ENCODE assay signal across 1 cellular context in the genomic region with DNA sequence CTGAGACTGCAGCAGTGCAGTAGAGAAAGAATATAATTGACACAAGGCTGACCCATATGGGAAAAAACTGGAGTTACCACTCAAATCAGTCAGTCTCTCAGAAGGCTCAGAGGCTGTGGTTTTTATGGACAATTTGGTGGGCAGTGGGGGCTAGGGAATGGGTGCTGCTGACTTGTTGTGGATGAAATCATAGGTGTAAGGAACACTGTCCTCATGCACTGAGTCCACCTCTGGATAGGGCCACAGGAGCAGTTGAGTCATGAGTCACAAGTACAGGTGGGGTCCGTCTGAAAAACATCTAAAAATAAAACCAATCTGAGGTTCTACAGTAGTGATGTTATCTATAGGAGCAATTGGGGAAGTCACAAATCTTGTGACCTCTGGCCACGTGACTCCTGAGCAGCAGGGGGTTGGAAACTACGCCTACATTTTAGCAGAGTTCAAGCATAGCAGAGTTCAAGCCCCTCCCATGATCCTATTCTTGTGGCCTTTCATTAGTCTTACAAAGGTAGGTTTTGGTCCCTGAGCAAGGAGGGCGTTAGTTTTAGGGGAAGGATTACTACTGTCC.
TF ChIP-seq lines count a peak whose summit lies in the region.

No MANE protein-coding gene starts in this region.

TF ChIP-seq in K562, 482 proteins besides CTCF, POLR2A, EP300 and RAD21 (continued from another document and continues in another):
- TF ChIP-seq BHLHE40 (IDR thresholded peaks at IDR 0.05; ENCODE audit: low read length) (peak; percentile 69), BRD4 (IDR thresholded peaks at IDR 0.05) (no peak), DIDO1 (tag; IDR thresholded peaks at IDR 0.05; ENCODE audit: low read depth) (no peak), OTX1 (CRISPR knock-in tag; IDR thresholded peaks at IDR 0.05) (no peak), CEBPB (tag; IDR thresholded peaks at IDR 0.05) (no peak), EWSR1 (IDR thresholded peaks at IDR 0.05; ENCODE audit: borderline replicate concordance, low read depth, partially characterized antibody) (no peak), KHSRP (IDR thresholded peaks at IDR 0.05) (no peak), PHF20 (IDR thresholded peaks at IDR 0.05; ENCODE audit: partially characterized antibody) (no peak), ZNF384 (IDR thresholded peaks at IDR 0.05; ENCODE audit: low read depth, low read length) (no peak), PRPF4 (IDR thresholded peaks at IDR 0.05; ENCODE audit: insufficient read depth, low read depth, low read length, poor library complexity, severe bottlenecking) (no peak), TAF15 (IDR thresholded peaks at IDR 0.05; ENCODE audit: low read depth, low read length) (no peak), ZNF778 (CRISPR knock-in tag; IDR thresholded peaks at IDR 0.05) (no peak), RUNX1 (IDR thresholded peaks at IDR 0.05; ENCODE audit: low read depth) (no peak), SMAD2 (IDR thresholded peaks at IDR 0.05; ENCODE audit: low read depth, low read length) (no peak), NR2C2 (CRISPR knock-in tag; IDR thresholded peaks at IDR 0.05) (no peak), NR2C2 (tag; IDR thresholded peaks at IDR 0.05) (peak; percentile 78; the same call in 1 of the 2 replicates), ZNF24 (IDR thresholded peaks at IDR 0.05) (no peak), CTBP1 (IDR thresholded peaks at IDR 0.05; ENCODE audit: borderline replicate concordance) (peak; percentile 13; the same call in 1 of the 2 replicates), NR2F6 (CRISPR knock-in tag; IDR thresholded peaks at IDR 0.05) (no peak), TAF9B (IDR thresholded peaks at IDR 0.05; ENCODE audit: partially characterized antibody) (no peak), PHF21A (IDR thresholded peaks at IDR 0.05; ENCODE audit: borderline replicate concordance, low read depth) (no peak), TSC22D4 (tag; IDR thresholded peaks at IDR 0.05) (no peak), FOXK1 (CRISPR knock-in tag; IDR thresholded peaks at IDR 0.05; ENCODE audit: borderline replicate concordance) (no peak), JUND (IDR thresholded peaks at IDR 0.05; ENCODE audit: borderline replicate concordance, low read depth, low read length) (peak; percentile 5; the same call in 1 of the 2 replicates), JUND (tag; IDR thresholded peaks at IDR 0.05; ENCODE audit: borderline replicate concordance, low read depth, low read length) (no peak), NCOA1 (IDR thresholded peaks at IDR 0.05; ENCODE audit: low read depth) (no peak), POU5F1 (IDR thresholded peaks at IDR 0.05; ENCODE audit: borderline replicate concordance, low read depth, low read length, partially characterized antibody) (no peak), HDAC6 (IDR thresholded peaks at IDR 0.05; ENCODE audit: low read depth, low read length) (no peak), SMARCC2 (IDR thresholded peaks at IDR 0.05; ENCODE audit: low read depth) (no peak), FOXP1 (CRISPR knock-in tag; IDR thresholded peaks at IDR 0.05) (no peak), DNMT1 (IDR thresholded peaks at IDR 0.05) (no peak), ZFPM2 (CRISPR knock-in tag; IDR thresholded peaks at IDR 0.05) (no peak), MCM2 (IDR thresholded peaks at IDR 0.05; ENCODE audit: low read depth) (no peak)
- TF ChIP-seq, protein P1, sequence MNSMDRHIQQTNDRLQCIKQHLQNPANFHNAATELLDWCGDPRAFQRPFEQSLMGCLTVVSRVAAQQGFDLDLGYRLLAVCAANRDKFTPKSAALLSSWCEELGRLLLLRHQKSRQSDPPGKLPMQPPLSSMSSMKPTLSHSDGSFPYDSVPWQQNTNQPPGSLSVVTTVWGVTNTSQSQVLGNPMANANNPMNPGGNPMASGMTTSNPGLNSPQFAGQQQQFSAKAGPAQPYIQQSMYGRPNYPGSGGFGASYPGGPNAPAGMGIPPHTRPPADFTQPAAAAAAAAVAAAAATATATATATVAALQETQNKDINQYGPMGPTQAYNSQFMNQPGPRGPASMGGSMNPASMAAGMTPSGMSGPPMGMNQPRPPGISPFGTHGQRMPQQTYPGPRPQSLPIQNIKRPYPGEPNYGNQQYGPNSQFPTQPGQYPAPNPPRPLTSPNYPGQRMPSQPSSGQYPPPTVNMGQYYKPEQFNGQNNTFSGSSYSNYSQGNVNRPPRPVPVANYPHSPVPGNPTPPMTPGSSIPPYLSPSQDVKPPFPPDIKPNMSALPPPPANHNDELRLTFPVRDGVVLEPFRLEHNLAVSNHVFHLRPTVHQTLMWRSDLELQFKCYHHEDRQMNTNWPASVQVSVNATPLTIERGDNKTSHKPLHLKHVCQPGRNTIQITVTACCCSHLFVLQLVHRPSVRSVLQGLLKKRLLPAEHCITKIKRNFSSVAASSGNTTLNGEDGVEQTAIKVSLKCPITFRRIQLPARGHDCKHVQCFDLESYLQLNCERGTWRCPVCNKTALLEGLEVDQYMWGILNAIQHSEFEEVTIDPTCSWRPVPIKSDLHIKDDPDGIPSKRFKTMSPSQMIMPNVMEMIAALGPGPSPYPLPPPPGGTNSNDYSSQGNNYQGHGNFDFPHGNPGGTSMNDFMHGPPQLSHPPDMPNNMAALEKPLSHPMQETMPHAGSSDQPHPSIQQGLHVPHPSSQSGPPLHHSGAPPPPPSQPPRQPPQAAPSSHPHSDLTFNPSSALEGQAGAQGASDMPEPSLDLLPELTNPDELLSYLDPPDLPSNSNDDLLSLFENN (IDR thresholded peaks at IDR 0.05; ENCODE audit: low read depth in 2 of 2, low read length in 2 of 2) = no peak
- TF ChIP-seq, protein P2, sequence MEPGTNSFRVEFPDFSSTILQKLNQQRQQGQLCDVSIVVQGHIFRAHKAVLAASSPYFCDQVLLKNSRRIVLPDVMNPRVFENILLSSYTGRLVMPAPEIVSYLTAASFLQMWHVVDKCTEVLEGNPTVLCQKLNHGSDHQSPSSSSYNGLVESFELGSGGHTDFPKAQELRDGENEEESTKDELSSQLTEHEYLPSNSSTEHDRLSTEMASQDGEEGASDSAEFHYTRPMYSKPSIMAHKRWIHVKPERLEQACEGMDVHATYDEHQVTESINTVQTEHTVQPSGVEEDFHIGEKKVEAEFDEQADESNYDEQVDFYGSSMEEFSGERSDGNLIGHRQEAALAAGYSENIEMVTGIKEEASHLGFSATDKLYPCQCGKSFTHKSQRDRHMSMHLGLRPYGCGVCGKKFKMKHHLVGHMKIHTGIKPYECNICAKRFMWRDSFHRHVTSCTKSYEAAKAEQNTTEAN (CRISPR knock-in tag; IDR thresholded peaks at IDR 0.05) = no peak
- TF ChIP-seq, protein P3, sequence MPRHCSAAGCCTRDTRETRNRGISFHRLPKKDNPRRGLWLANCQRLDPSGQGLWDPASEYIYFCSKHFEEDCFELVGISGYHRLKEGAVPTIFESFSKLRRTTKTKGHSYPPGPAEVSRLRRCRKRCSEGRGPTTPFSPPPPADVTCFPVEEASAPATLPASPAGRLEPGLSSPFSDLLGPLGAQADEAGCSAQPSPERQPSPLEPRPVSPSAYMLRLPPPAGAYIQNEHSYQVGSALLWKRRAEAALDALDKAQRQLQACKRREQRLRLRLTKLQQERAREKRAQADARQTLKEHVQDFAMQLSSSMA (CRISPR knock-in tag; IDR thresholded peaks at IDR 0.05) = no peak
- TF ChIP-seq, protein P4, sequence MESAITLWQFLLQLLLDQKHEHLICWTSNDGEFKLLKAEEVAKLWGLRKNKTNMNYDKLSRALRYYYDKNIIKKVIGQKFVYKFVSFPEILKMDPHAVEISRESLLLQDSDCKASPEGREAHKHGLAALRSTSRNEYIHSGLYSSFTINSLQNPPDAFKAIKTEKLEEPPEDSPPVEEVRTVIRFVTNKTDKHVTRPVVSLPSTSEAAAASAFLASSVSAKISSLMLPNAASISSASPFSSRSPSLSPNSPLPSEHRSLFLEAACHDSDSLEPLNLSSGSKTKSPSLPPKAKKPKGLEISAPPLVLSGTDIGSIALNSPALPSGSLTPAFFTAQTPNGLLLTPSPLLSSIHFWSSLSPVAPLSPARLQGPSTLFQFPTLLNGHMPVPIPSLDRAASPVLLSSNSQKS (CRISPR knock-in tag; IDR thresholded peaks at IDR 0.05) = no peak
- TF ChIP-seq, protein P5, sequence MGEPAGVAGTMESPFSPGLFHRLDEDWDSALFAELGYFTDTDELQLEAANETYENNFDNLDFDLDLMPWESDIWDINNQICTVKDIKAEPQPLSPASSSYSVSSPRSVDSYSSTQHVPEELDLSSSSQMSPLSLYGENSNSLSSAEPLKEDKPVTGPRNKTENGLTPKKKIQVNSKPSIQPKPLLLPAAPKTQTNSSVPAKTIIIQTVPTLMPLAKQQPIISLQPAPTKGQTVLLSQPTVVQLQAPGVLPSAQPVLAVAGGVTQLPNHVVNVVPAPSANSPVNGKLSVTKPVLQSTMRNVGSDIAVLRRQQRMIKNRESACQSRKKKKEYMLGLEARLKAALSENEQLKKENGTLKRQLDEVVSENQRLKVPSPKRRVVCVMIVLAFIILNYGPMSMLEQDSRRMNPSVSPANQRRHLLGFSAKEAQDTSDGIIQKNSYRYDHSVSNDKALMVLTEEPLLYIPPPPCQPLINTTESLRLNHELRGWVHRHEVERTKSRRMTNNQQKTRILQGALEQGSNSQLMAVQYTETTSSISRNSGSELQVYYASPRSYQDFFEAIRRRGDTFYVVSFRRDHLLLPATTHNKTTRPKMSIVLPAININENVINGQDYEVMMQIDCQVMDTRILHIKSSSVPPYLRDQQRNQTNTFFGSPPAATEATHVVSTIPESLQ (CRISPR knock-in tag; IDR thresholded peaks at IDR 0.05) = no peak
- TF ChIP-seq, protein P6, sequence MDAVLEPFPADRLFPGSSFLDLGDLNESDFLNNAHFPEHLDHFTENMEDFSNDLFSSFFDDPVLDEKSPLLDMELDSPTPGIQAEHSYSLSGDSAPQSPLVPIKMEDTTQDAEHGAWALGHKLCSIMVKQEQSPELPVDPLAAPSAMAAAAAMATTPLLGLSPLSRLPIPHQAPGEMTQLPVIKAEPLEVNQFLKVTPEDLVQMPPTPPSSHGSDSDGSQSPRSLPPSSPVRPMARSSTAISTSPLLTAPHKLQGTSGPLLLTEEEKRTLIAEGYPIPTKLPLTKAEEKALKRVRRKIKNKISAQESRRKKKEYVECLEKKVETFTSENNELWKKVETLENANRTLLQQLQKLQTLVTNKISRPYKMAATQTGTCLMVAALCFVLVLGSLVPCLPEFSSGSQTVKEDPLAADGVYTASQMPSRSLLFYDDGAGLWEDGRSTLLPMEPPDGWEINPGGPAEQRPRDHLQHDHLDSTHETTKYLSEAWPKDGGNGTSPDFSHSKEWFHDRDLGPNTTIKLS (IDR thresholded peaks at IDR 0.05; ENCODE audit: borderline replicate concordance, low read depth) = no peak
- TF ChIP-seq, protein P7, sequence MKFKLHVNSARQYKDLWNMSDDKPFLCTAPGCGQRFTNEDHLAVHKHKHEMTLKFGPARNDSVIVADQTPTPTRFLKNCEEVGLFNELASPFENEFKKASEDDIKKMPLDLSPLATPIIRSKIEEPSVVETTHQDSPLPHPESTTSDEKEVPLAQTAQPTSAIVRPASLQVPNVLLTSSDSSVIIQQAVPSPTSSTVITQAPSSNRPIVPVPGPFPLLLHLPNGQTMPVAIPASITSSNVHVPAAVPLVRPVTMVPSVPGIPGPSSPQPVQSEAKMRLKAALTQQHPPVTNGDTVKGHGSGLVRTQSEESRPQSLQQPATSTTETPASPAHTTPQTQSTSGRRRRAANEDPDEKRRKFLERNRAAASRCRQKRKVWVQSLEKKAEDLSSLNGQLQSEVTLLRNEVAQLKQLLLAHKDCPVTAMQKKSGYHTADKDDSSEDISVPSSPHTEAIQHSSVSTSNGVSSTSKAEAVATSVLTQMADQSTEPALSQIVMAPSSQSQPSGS (CRISPR knock-in tag; IDR thresholded peaks at IDR 0.05) = no peak
- TF ChIP-seq, protein P8, sequence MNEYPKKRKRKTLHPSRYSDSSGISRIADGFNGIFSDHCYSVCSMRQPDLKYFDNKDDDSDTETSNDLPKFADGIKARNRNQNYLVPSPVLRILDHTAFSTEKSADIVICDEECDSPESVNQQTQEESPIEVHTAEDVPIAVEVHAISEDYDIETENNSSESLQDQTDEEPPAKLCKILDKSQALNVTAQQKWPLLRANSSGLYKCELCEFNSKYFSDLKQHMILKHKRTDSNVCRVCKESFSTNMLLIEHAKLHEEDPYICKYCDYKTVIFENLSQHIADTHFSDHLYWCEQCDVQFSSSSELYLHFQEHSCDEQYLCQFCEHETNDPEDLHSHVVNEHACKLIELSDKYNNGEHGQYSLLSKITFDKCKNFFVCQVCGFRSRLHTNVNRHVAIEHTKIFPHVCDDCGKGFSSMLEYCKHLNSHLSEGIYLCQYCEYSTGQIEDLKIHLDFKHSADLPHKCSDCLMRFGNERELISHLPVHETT (CRISPR knock-in tag; conservative IDR thresholded peaks at IDR 0.05 in 1 of 2, IDR thresholded peaks at IDR 0.05 in 1 of 2) = no peak
- TF ChIP-seq, protein P9, sequence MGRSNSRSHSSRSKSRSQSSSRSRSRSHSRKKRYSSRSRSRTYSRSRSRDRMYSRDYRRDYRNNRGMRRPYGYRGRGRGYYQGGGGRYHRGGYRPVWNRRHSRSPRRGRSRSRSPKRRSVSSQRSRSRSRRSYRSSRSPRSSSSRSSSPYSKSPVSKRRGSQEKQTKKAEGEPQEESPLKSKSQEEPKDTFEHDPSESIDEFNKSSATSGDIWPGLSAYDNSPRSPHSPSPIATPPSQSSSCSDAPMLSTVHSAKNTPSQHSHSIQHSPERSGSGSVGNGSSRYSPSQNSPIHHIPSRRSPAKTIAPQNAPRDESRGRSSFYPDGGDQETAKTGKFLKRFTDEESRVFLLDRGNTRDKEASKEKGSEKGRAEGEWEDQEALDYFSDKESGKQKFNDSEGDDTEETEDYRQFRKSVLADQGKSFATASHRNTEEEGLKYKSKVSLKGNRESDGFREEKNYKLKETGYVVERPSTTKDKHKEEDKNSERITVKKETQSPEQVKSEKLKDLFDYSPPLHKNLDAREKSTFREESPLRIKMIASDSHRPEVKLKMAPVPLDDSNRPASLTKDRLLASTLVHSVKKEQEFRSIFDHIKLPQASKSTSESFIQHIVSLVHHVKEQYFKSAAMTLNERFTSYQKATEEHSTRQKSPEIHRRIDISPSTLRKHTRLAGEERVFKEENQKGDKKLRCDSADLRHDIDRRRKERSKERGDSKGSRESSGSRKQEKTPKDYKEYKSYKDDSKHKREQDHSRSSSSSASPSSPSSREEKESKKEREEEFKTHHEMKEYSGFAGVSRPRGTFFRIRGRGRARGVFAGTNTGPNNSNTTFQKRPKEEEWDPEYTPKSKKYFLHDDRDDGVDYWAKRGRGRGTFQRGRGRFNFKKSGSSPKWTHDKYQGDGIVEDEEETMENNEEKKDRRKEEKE (IDR thresholded peaks at IDR 0.05; ENCODE audit: borderline replicate concordance in 1 of 2, control insufficient read depth in 1 of 2, low read depth in 2 of 2, low read length in 1 of 2) = no peak
- TF ChIP-seq, protein P10, sequence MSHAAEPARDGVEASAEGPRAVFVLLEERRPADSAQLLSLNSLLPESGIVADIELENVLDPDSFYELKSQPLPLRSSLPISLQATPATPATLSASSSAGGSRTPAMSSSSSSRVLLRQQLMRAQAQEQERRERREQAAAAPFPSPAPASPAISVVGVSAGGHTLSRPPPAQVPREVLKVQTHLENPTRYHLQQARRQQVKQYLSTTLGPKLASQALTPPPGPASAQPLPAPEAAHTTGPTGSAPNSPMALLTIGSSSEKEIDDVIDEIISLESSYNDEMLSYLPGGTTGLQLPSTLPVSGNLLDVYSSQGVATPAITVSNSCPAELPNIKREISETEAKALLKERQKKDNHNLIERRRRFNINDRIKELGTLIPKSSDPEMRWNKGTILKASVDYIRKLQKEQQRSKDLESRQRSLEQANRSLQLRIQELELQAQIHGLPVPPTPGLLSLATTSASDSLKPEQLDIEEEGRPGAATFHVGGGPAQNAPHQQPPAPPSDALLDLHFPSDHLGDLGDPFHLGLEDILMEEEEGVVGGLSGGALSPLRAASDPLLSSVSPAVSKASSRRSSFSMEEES (CRISPR knock-in tag; IDR thresholded peaks at IDR 0.05) = peak; percentile 85
- TF ChIP-seq, protein P11, sequence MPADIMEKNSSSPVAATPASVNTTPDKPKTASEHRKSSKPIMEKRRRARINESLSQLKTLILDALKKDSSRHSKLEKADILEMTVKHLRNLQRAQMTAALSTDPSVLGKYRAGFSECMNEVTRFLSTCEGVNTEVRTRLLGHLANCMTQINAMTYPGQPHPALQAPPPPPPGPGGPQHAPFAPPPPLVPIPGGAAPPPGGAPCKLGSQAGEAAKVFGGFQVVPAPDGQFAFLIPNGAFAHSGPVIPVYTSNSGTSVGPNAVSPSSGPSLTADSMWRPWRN (IDR thresholded peaks at IDR 0.05; ENCODE audit: low read depth) = 0 out of 2 replicates have a peak, but pooled peaks have one; percentile 16
